1 cellular context compared by ENCODE assay signal in genomic region chr16:1938910-1939309, GRCh38.
A peak's percentile ranks its signal among the peaks of the same experiment; 100 is the strongest.
TF ChIP-seq lines count a peak whose summit lies in the region.

No MANE protein-coding gene starts in this region.

TF ChIP-seq in HepG2, 621 proteins besides CTCF, POLR2A, EP300 and RAD21:
- TF ChIP-seq ZBTB38 (CRISPR knock-in tag; IDR thresholded peaks at IDR 0.05) (0 out of 2 replicates have a peak, but pooled peaks have one; percentile 12), RBFOX2 (IDR thresholded peaks at IDR 0.05; ENCODE audit: low read depth, low read length) (0 out of 2 replicates have a peak, but pooled peaks have one; percentile 21), ZNF276 (CRISPR knock-in tag; IDR thresholded peaks at IDR 0.05; ENCODE audit: low read depth) (no peak), ZNF691 (CRISPR knock-in tag; IDR thresholded peaks at IDR 0.05; ENCODE audit: borderline replicate concordance, low read depth) (no peak), AGO2 (optimal IDR thresholded peaks at IDR 0.05; ENCODE audit: low read depth, low read length) (peak; percentile 27)
TF ChIP-seq in HepG2: peak in this region for 3.
